Comparison of ENCODE assay signal across 8 cellular contexts in genomic region chr17:48241131-48241591, GRCh38.
A peak's percentile ranks its signal among the peaks of the same experiment; 100 is the strongest.
DNase-seq lines count a peak whose midpoint lies in the region; ATAC-seq, FAIRE-seq and TF ChIP-seq lines count a peak whose summit lies in the region.

No MANE protein-coding gene starts in this region.

- DNase-seq in ACHN (peak; percentile 87), GM18507 (ENCODE audit: extremely low spot score, insufficient read length, low read depth) (peak; percentile 28), NOMO-1 treated with dmso at 0.1 percent for 144 hours (lab: John Stamatoyannopoulos, UW; ENCODE audit: unreplicated experiment) (peak; percentile 35), cardiac fibroblast (ENCODE audit: low read depth in 2 of 2) (peak; percentile 83 to 89), NCI-H1694 (lab: John Stamatoyannopoulos, UW) (no peak), Kasumi-1 (lab: John Stamatoyannopoulos, UW) (no peak)

- ATAC-seq in HG02852 (IDR thresholded peaks at IDR 0.05; ENCODE audit: unreplicated experiment) = peak; percentile 82

- H3K27ac Mint-ChIP-seq in nephron = peak overlapping the region; percentile 67 to 81 (median 76)

- no peaks in the 10 kb centered on the region for H3K27me3 Mint-ChIP-seq in nephron (ENCODE audit: low read depth)

- H3K4me3 Mint-ChIP-seq in nephron = peak overlapping the region in 1 of 3 experiments; percentile 46

- H3K36me3 Mint-ChIP-seq in nephron (ENCODE audit: low read depth) = no peaks in the 10 kb centered on the region

- no peak for TF ChIP-seq CTCF in cardiac fibroblast (IDR thresholded peaks at IDR 0.05; ENCODE audit: low read depth, low read length)
- TF ChIP-seq CTCF in nephron (IDR thresholded peaks at IDR 0.05; ENCODE audit: unreplicated experiment in 3 of 3) = no peak

- no peaks in the 10 kb centered on the region for H3K9me3 Mint-ChIP-seq in nephron

- no peak overlapping the region for H3K4me3 ChIP-seq in cardiac fibroblast (replicated peaks in 1 of 2; ENCODE audit: low read depth in 2 of 2, low read length in 2 of 2)

- FAIRE-seq in GM18507 (lab: Jason Lieb, UNC) = peak; percentile 91

- H3K4me1 Mint-ChIP-seq in nephron = peaks cover 63% of the 10 kb centered on the region

- in situ Hi-C loops in ACHN (cut with HindIII; ENCODE audit: low pct_ligation_motif_present, low pct_unique_long_range_greater_than_20kb, low sequenced_read_pairs) = no loop called here

Comparison
In these comparisons a context has a peak if more than half of its experiments do, and no peak if none do; other contexts are left out.
1. DNase-seq: peak in ACHN (single experiment), GM18507 (single experiment), NOMO-1 treated with dmso at 0.1 percent for 144 hours (single experiment) and cardiac fibroblast (2 of 2); none in NCI-H1694 (single experiment) and Kasumi-1 (0 of 2).